Comparison of ENCODE assay signal across 1 cellular context in the genomic region with DNA sequence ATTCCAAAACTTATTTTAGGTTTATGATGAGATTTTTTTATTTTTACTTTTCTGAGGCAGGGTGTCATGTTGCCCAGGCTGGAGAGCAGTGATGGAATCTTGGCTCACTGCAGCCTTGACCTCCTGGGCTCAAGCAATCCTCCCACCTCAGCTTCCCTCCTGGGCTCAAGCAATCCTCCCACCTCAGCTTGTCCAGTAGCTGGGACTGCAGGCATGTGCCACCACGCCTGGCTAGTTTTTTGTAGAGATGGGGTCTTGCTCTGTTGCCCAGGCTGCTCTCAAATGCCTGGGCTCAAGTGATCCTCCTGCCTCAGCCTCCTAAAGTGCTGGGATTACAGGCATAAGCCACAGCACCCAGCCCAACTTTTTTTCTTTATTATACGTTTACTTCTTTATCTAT.
TF ChIP-seq lines count a peak whose summit lies in the region.

No MANE protein-coding gene starts in this region.

TF ChIP-seq in K562, 482 proteins besides CTCF, POLR2A, EP300 and RAD21:
- TF ChIP-seq ZNF79 (CRISPR knock-in tag; IDR thresholded peaks at IDR 0.05; ENCODE audit: low read depth) (peak; percentile 51; the same call in 1 of the 2 replicates), ZNF282 (CRISPR knock-in tag; IDR thresholded peaks at IDR 0.05) (no peak), MYC (IDR thresholded peaks at IDR 0.05; ENCODE audit: low read depth, low read length) (no peak), MYC (CRISPR knock-in tag; IDR thresholded peaks at IDR 0.05; ENCODE audit: borderline replicate concordance, low read depth) (no peak), BCOR (IDR thresholded peaks at IDR 0.05) (0 out of 2 replicates have a peak, but pooled peaks have one; percentile 17), MTF1 (CRISPR knock-in tag; IDR thresholded peaks at IDR 0.05; ENCODE audit: borderline replicate concordance) (no peak), ZNF121 (CRISPR knock-in tag; conservative IDR thresholded peaks at IDR 0.05) (peak; percentile 91), PTRF (tag; IDR thresholded peaks at IDR 0.05) (no peak), TAF15 (IDR thresholded peaks at IDR 0.05; ENCODE audit: low read depth, low read length) (no peak)
- TF ChIP-seq, protein P1, sequence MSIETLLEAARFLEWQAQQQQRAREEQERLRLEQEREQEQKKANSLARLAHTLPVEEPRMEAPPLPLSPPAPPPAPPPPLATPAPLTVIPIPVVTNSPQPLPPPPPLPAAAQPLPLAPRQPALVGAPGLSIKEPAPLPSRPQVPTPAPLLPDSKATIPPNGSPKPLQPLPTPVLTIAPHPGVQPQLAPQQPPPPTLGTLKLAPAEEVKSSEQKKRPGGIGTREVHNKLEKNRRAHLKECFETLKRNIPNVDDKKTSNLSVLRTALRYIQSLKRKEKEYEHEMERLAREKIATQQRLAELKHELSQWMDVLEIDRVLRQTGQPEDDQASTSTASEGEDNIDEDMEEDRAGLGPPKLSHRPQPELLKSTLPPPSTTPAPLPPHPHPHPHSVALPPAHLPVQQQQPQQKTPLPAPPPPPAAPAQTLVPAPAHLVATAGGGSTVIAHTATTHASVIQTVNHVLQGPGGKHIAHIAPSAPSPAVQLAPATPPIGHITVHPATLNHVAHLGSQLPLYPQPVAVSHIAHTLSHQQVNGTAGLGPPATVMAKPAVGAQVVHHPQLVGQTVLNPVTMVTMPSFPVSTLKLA (conservative IDR thresholded peaks at IDR 0.05), result no peak
- TF ChIP-seq, protein P2, sequence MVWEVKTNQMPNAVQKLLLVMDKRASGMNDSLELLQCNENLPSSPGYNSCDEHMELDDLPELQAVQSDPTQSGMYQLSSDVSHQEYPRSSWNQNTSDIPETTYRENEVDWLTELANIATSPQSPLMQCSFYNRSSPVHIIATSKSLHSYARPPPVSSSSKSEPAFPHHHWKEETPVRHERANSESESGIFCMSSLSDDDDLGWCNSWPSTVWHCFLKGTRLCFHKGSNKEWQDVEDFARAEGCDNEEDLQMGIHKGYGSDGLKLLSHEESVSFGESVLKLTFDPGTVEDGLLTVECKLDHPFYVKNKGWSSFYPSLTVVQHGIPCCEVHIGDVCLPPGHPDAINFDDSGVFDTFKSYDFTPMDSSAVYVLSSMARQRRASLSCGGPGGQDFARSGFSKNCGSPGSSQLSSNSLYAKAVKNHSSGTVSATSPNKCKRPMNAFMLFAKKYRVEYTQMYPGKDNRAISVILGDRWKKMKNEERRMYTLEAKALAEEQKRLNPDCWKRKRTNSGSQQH (CRISPR knock-in tag; IDR thresholded peaks at IDR 0.05), result no peak
- TF ChIP-seq, protein P3, sequence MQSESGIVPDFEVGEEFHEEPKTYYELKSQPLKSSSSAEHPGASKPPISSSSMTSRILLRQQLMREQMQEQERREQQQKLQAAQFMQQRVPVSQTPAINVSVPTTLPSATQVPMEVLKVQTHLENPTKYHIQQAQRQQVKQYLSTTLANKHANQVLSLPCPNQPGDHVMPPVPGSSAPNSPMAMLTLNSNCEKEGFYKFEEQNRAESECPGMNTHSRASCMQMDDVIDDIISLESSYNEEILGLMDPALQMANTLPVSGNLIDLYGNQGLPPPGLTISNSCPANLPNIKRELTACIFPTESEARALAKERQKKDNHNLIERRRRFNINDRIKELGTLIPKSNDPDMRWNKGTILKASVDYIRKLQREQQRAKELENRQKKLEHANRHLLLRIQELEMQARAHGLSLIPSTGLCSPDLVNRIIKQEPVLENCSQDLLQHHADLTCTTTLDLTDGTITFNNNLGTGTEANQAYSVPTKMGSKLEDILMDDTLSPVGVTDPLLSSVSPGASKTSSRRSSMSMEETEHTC (IDR thresholded peaks at IDR 0.05), result no peak
